In genomic region chr18:35497334-35498197, GRCh38 we compare ENCODE assay signal across 1 cellular context.
TF ChIP-seq lines count a peak whose summit lies in the region.

Gene INO80C (minus strand): TSS chr18:35497960. CDS start chr18:35497874, 86 bp downstream.

TF ChIP-seq in HepG2, 621 proteins besides CTCF, POLR2A, EP300 and RAD21 (continued from another document and continues in another):
- TF ChIP-seq PITX1 (CRISPR knock-in tag; IDR thresholded peaks at IDR 0.05) (peak; percentile 58), ZNF850 (CRISPR knock-in tag; conservative IDR thresholded peaks at IDR 0.05) (no peak), ERF (CRISPR knock-in tag; IDR thresholded peaks at IDR 0.05) (peak; percentile 97), HNRNPH1 (optimal IDR thresholded peaks at IDR 0.05; ENCODE audit: low read depth, low read length) (no peak), ZNF800 (CRISPR knock-in tag; IDR thresholded peaks at IDR 0.05) (peak; percentile 92), SMC3 (IDR thresholded peaks at IDR 0.05; ENCODE audit: low read length) (peak; percentile 29; the same call in 1 of the 2 replicates), FOSL1 (CRISPR knock-in tag; IDR thresholded peaks at IDR 0.05; ENCODE audit: borderline replicate concordance) (no peak), ZNF333 (CRISPR knock-in tag; IDR thresholded peaks at IDR 0.05; ENCODE audit: borderline replicate concordance) (no peak), NFIC (IDR thresholded peaks at IDR 0.05; ENCODE audit: low read length) (peak; percentile 81), DBP (CRISPR knock-in tag; IDR thresholded peaks at IDR 0.05; ENCODE audit: not compliant biosample characterization) (no peak), NPAS2 (CRISPR knock-in tag; IDR thresholded peaks at IDR 0.05; ENCODE audit: borderline replicate concordance) (no peak), ESRRA (CRISPR knock-in tag; IDR thresholded peaks at IDR 0.05; ENCODE audit: low read depth) (no peak; the same call in 1 of the 2 replicates), JUN (CRISPR knock-in tag; IDR thresholded peaks at IDR 0.05) (no peak), EHMT2 (IDR thresholded peaks at IDR 0.05; ENCODE audit: borderline replicate concordance, low read depth, low read length) (no peak), SRSF4 (IDR thresholded peaks at IDR 0.05; ENCODE audit: low read depth, low read length, poor library complexity, severe bottlenecking) (peak; percentile 90), ZNF598 (CRISPR knock-in tag; IDR thresholded peaks at IDR 0.05; ENCODE audit: borderline replicate concordance) (peak; percentile 92; the same call in 1 of the 2 replicates), HES4 (CRISPR knock-in tag; IDR thresholded peaks at IDR 0.05; ENCODE audit: borderline replicate concordance) (peak; percentile 61; the same call in 1 of the 2 replicates), CEBPB (IDR thresholded peaks at IDR 0.05; ENCODE audit: borderline replicate concordance, low read depth, low read length) (no peak), ZNF576 (CRISPR knock-in tag; IDR thresholded peaks at IDR 0.05) (no peak), HMG20B (CRISPR knock-in tag; conservative IDR thresholded peaks at IDR 0.05) (peak; percentile 84), RBM39 (IDR thresholded peaks at IDR 0.05; ENCODE audit: low read depth, low read length, poor library complexity, severe bottlenecking) (peak; percentile 95), ZNF772 (CRISPR knock-in tag; IDR thresholded peaks at IDR 0.05) (peak; percentile 82; the same call in 1 of the 2 replicates), GLI4 (CRISPR knock-in tag; IDR thresholded peaks at IDR 0.05; ENCODE audit: borderline replicate concordance) (no peak; the same call in none of the 2 replicates), HNF4A (CRISPR knock-in tag; IDR thresholded peaks at IDR 0.05) (0 out of 2 replicates have a peak, but pooled peaks have one; percentile 36), KDM3A (CRISPR knock-in tag; IDR thresholded peaks at IDR 0.05; ENCODE audit: low read depth) (peak; percentile 95; the same call in 1 of the 2 replicates), ZFP90 (CRISPR knock-in tag; IDR thresholded peaks at IDR 0.05; ENCODE audit: borderline replicate concordance) (peak; percentile 52; the same call in 1 of the 2 replicates), ZNF543 (CRISPR knock-in tag; IDR thresholded peaks at IDR 0.05) (peak; percentile 89), HOXA3 (CRISPR knock-in tag; IDR thresholded peaks at IDR 0.05) (peak; percentile 84), ZNF7 (CRISPR knock-in tag; IDR thresholded peaks at IDR 0.05) (no peak), TAF15 (IDR thresholded peaks at IDR 0.05; ENCODE audit: low read depth, low read length, poor library complexity, severe bottlenecking) (peak; percentile 45), SNRNP70 (IDR thresholded peaks at IDR 0.05; ENCODE audit: low read depth, low read length) (no peak), FLYWCH1 (CRISPR knock-in tag; IDR thresholded peaks at IDR 0.05) (peak; percentile 74; the same call in 1 of the 2 replicates), HOMEZ (CRISPR knock-in tag; IDR thresholded peaks at IDR 0.05; ENCODE audit: low read depth) (peak; percentile 80), ZBTB1 (CRISPR knock-in tag; IDR thresholded peaks at IDR 0.05; ENCODE audit: borderline replicate concordance) (no peak), ZNF891 (CRISPR knock-in tag; IDR thresholded peaks at IDR 0.05) (peak; percentile 90), ZBED4 (CRISPR knock-in tag; IDR thresholded peaks at IDR 0.05; ENCODE audit: borderline replicate concordance) (peak; percentile 85; the same call in 1 of the 2 replicates), RAD51 (IDR thresholded peaks at IDR 0.05; ENCODE audit: borderline replicate concordance) (no peak), ZNF263 (CRISPR knock-in tag; IDR thresholded peaks at IDR 0.05) (no peak), ZNF777 (CRISPR knock-in tag; IDR thresholded peaks at IDR 0.05) (peak; percentile 20), TERF1 (CRISPR knock-in tag; IDR thresholded peaks at IDR 0.05) (no peak), ATF6 (CRISPR knock-in tag; conservative IDR thresholded peaks at IDR 0.05) (no peak), FOXJ3 (CRISPR knock-in tag; IDR thresholded peaks at IDR 0.05; ENCODE audit: borderline replicate concordance) (peak; percentile 77; the same call in 1 of the 2 replicates), JDP2 (CRISPR knock-in tag; IDR thresholded peaks at IDR 0.05; ENCODE audit: borderline replicate concordance) (no peak), ZNF549 (CRISPR knock-in tag; IDR thresholded peaks at IDR 0.05) (no peak), POLR2AphosphoS5 (IDR thresholded peaks at IDR 0.05; ENCODE audit: low read depth, low read length) (peak; percentile 89), ZNF674 (CRISPR knock-in tag; IDR thresholded peaks at IDR 0.05; ENCODE audit: low read depth) (0 out of 2 replicates have a peak, but pooled peaks have one; percentile 53), ZNF672 (CRISPR knock-in tag; IDR thresholded peaks at IDR 0.05) (no peak), FOXP1 (IDR thresholded peaks at IDR 0.05) (no peak), FOXP1 (CRISPR knock-in tag; IDR thresholded peaks at IDR 0.05) (peak; percentile 56; the same call in 1 of the 2 replicates), PAF1 (CRISPR knock-in tag; IDR thresholded peaks at IDR 0.05) (no peak), GTF2F1 (IDR thresholded peaks at IDR 0.05; ENCODE audit: low read length) (0 out of 2 replicates have a peak, but pooled peaks have one; percentile 55), STAT5B (CRISPR knock-in tag; IDR thresholded peaks at IDR 0.05) (no peak)
- TF ChIP-seq, protein P1, sequence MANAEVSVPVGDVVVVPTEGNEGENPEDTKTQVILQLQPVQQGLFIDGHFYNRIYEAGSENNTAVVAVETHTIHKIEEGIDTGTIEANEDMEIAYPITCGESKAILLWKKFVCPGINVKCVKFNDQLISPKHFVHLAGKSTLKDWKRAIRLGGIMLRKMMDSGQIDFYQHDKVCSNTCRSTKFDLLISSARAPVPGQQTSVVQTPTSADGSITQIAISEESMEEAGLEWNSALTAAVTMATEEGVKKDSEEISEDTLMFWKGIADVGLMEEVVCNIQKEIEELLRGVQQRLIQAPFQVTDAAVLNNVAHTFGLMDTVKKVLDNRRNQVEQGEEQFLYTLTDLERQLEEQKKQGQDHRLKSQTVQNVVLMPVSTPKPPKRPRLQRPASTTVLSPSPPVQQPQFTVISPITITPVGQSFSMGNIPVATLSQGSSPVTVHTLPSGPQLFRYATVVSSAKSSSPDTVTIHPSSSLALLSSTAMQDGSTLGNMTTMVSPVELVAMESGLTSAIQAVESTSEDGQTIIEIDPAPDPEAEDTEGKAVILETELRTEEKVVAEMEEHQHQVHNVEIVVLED (CRISPR knock-in tag; IDR thresholded peaks at IDR 0.05; ENCODE audit: borderline replicate concordance): peak; percentile 90
- TF ChIP-seq, protein P2, sequence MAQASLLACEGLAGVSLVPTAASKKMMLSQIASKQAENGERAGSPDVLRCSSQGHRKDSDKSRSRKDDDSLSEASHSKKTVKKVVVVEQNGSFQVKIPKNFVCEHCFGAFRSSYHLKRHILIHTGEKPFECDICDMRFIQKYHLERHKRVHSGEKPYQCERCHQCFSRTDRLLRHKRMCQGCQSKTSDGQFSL (CRISPR knock-in tag; IDR thresholded peaks at IDR 0.05): 0 out of 2 replicates have a peak, but pooled peaks have one; percentile 39
- TF ChIP-seq, protein P3, sequence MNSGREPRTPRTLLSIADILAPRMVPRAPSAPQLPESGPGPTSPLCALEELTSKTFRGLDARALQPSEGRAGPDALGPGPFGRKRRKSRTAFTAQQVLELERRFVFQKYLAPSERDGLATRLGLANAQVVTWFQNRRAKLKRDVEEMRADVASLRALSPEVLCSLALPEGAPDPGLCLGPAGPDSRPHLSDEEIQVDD (CRISPR knock-in tag; IDR thresholded peaks at IDR 0.05; ENCODE audit: borderline replicate concordance): no peak
